ENCODE assay signal across 11 cellular contexts in the genomic region with DNA sequence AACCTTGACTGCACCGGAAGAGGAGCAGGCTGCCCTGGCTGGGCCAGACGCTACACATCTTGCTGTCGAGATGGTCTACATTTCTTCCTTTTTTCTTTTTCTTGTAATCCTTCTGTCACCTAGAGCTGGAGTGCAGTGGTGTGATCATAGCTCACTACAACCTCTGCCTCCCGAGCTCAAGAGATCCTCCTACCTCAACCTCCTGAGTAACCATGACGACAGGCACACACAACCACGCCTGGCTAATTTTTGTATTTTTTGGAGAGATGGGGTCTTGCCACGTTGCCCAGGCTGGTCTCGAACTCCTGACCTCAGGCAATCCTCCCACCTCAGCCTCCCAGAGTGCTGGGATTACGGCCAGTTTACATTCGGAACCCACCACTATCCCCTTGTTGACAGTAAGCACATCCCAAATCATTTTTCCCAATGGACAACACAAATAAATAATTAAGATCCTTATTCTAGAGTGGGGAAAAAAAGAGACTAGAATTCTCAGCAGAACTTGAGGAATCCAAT.
DNase-seq lines count a peak whose midpoint lies in the region; ATAC-seq and TF ChIP-seq lines count a peak whose summit lies in the region.
"Had no signal": no experiment of that assay in that cellular context is flagged by ENCODE, and none has a peak within 500 bp of the region (broad histone marks: within the 10 kb centered on the region; RNA-seq: fewer than 3 reads in every experiment).

No MANE protein-coding gene starts in this region.

- H3K14ac ChIP-seq in mesenchymal stem cell (ENCODE audit: low read length in 2 of 2): no peak overlapping the region

- no peak for TF ChIP-seq EP300 in suprapubic skin (IDR thresholded peaks at IDR 0.05)

- H3K23ac ChIP-seq in mesenchymal stem cell (ENCODE audit: low read length in 2 of 2): no peak overlapping the region

- H3K36me3 ChIP-seq in adrenal gland (replicated peaks in 1 of 2): no peaks in the 10 kb centered on the region
- peaks cover 4 to 7% of the 10 kb centered on the region in 2 experiments for H3K36me3 ChIP-seq in mesenchymal stem cell (ENCODE audit: control insufficient read depth in 1 of 2, insufficient read depth in 2 of 2, low read depth in 1 of 2, low read length in 2 of 2)
- H3K36me3 ChIP-seq in suprapubic skin: no peaks in the 10 kb centered on the region

- no peak overlapping the region for H3K18ac ChIP-seq in mesenchymal stem cell (ENCODE audit: low read depth in 1 of 2, low read length in 2 of 2)

- H2AFZ ChIP-seq in mesenchymal stem cell (ENCODE audit: low read depth, low read length): no peak overlapping the region

- H3K4me3 Mint-ChIP-seq in activated naive CD4-positive, alpha-beta T cell treated with anti-CD3 and anti-CD28 coated beads for 36 hours: peak overlapping the region; percentile 32

- H3K9me3 ChIP-seq in adrenal gland (replicated peaks in 1 of 3): no peaks in the 10 kb centered on the region
- H3K9me3 ChIP-seq in mesenchymal stem cell (ENCODE audit: control insufficient read depth, low read length): no peaks in the 10 kb centered on the region
- H3K9me3 ChIP-seq in suprapubic skin: no peaks in the 10 kb centered on the region
- H3K9me3 ChIP-seq: testis had no signal

- no peak overlapping the region for H3K4me2 ChIP-seq in mesenchymal stem cell (ENCODE audit: low read length, poor library complexity, severe bottlenecking)

- H2BK120ac ChIP-seq in mesenchymal stem cell (ENCODE audit: low read depth, low read length): no peak overlapping the region

- no peak for DNase-seq in activated naive CD4-positive, alpha-beta T cell treated with anti-CD3 and anti-CD28 coated beads for 36 hours
- no peak for DNase-seq in activated naive CD4-positive, alpha-beta T cell treated with anti-CD3 and anti-CD28 coated beads, Interleukin-2, amount 50 U/mL, for 16 hours
- DNase-seq in adrenal gland (no peak), mesenchymal stem cell (no peak), suprapubic skin (ENCODE audit: low spot score in 2 of 2) (no peak), NCI-H526 treated with DMSO at 0.1 percent for 48 hours (lab: John Stamatoyannopoulos, UW) (no peak), nucleus accumbens (lab: John Stamatoyannopoulos, UW) (no peak)
- DNase-seq: NCI-H1105; stimulated activated CD4-positive, alpha-beta T cell treated with anti-CD3 and anti-CD28 coated beads, Interleukin-2, amount 100 ng/mL, for 48 hours had no signal

- H3K27me3 Mint-ChIP-seq in activated naive CD4-positive, alpha-beta T cell treated with anti-CD3 and anti-CD28 coated beads for 36 hours (ENCODE audit: low read depth): no peaks in the 10 kb centered on the region

- H4K91ac ChIP-seq in mesenchymal stem cell (ENCODE audit: low read length): no peak overlapping the region

- no peak for ATAC-seq in HG03175 (IDR thresholded peaks at IDR 0.05; ENCODE audit: unreplicated experiment)

- no peak overlapping the region for H3K4ac ChIP-seq in mesenchymal stem cell (ENCODE audit: low read depth in 1 of 2, low read length in 2 of 2)

- no peak overlapping the region for H2AK5ac ChIP-seq in mesenchymal stem cell (ENCODE audit: low read length, severe bottlenecking)

- H3K27me3 ChIP-seq in adrenal gland: no peaks in the 10 kb centered on the region
- no peaks in the 10 kb centered on the region for H3K27me3 ChIP-seq in mesenchymal stem cell (ENCODE audit: control insufficient read depth in 1 of 2, insufficient read depth in 1 of 2, low read length in 2 of 2)
- H3K27me3 ChIP-seq in suprapubic skin: no peaks in the 10 kb centered on the region
- H3K27me3 ChIP-seq: testis had no signal

- H2BK5ac ChIP-seq in mesenchymal stem cell (ENCODE audit: low read depth, low read length, poor library complexity, severe bottlenecking): no peak overlapping the region

- TF ChIP-seq POLR2A in adrenal gland (IDR thresholded peaks at IDR 0.05) (no peak), suprapubic skin (IDR thresholded peaks at IDR 0.05) (no peak)

- intact Hi-C loops in activated naive CD4-positive, alpha-beta T cell treated with anti-CD3 and anti-CD28 coated beads for 36 hours (cut with micrococcal nuclease): no loop called here
- intact Hi-C loops in adrenal gland (cut with DNase I): no loop called here

- no peaks in the 10 kb centered on the region for H3K9me3 Mint-ChIP-seq in activated naive CD4-positive, alpha-beta T cell treated with anti-CD3 and anti-CD28 coated beads for 36 hours

- H3K4me3 ChIP-seq in adrenal gland (no peak overlapping the region), mesenchymal stem cell (ENCODE audit: insufficient read depth in 1 of 2, low read depth in 1 of 2, low read length in 2 of 2) (no peak overlapping the region), suprapubic skin (no peak overlapping the region)
- H3K4me3 ChIP-seq: testis had no signal

- peaks cover 49 to 78% of the 10 kb centered on the region in 2 donors for H3K4me1 ChIP-seq in adrenal gland (replicated peaks in 1 of 2)
- peaks cover 53% of the 10 kb centered on the region for H3K4me1 ChIP-seq in mesenchymal stem cell (ENCODE audit: control insufficient read depth, insufficient read depth, low read depth, low read length)
- peaks cover 73% of the 10 kb centered on the region for H3K4me1 ChIP-seq in suprapubic skin

- no peak overlapping the region for H4K8ac ChIP-seq in mesenchymal stem cell (ENCODE audit: low read length)

- H2BK15ac ChIP-seq in mesenchymal stem cell (ENCODE audit: low read depth, poor library complexity, severe bottlenecking): no peak overlapping the region

- H3K9ac ChIP-seq in mesenchymal stem cell (ENCODE audit: low read length): peak overlapping the region; percentile 24

- 49 to 56% (median 52%) methylated on average over 10 of the region's 10 CpGs for WGBS in adrenal gland, 4 donors
- 82% methylated on average over 8 of the region's 10 CpGs for WGBS in mesenchymal stem cell
- WGBS in suprapubic skin: 55% methylated on average over 10 of the region's 10 CpGs

- H3K79me1 ChIP-seq in mesenchymal stem cell (replicated peaks; ENCODE audit: low read length, poor library complexity, severe bottlenecking): peaks cover 4% of the 10 kb centered on the region

- H3K4me1 Mint-ChIP-seq in activated naive CD4-positive, alpha-beta T cell treated with anti-CD3 and anti-CD28 coated beads for 36 hours (ENCODE audit: low read depth): peaks cover 83% of the 10 kb centered on the region

- TF ChIP-seq CTCF in adrenal gland (IDR thresholded peaks at IDR 0.05) (no peak), suprapubic skin (IDR thresholded peaks at IDR 0.05) (no peak)

- CTCF ChIA-PET in activated naive CD4-positive, alpha-beta T cell treated with anti-CD3 and anti-CD28 coated beads for 36 hours (lab: Charles Lee): no interaction called here

- H3K27ac ChIP-seq in adrenal gland: peak overlapping the region in 3 of 5 donors; percentile 31 to 43 (median 36)
- peak overlapping the region; percentile 26 for H3K27ac ChIP-seq in mesenchymal stem cell (ENCODE audit: low read length, poor library complexity, severe bottlenecking)
- H3K27ac ChIP-seq in suprapubic skin: peak overlapping the region; percentile 27
- H3K27ac ChIP-seq: testis had no signal

- no peak overlapping the region for H2BK12ac ChIP-seq in mesenchymal stem cell (ENCODE audit: low read length in 2 of 2)

- peaks cover 5% of the 10 kb centered on the region for H3K36me3 Mint-ChIP-seq in activated naive CD4-positive, alpha-beta T cell treated with anti-CD3 and anti-CD28 coated beads for 36 hours (ENCODE audit: low read depth)

- peak overlapping the region; percentile 67 for H3K27ac Mint-ChIP-seq in activated naive CD4-positive, alpha-beta T cell treated with anti-CD3 and anti-CD28 coated beads for 36 hours
